19 cellular contexts compared by ENCODE assay signal in the genomic region with DNA sequence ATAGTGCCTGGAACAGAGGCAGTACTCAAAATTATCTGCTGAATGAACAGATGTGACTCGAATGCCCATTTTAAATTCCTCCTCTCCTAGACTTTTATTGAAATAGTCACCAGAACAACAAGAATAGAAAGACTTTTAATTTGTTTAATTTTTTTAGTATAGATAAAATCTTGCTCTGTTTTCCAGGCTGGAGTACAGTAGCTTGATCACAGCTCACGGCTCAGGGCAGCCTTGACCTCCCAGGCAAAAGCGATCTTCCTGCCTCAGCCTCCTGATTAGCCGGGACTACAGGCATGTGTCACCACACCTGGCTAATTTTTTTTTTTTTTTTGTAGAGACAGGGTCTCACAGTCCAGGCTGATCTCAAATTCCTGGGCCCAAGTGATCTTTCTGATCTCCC.
"Had no signal": no experiment of that assay in that cellular context is flagged by ENCODE, and none has a peak within 500 bp of the region (broad histone marks: within the 10 kb centered on the region; RNA-seq: fewer than 3 reads in every experiment).

No MANE protein-coding gene starts in this region.

- H3K4me3 ChIP-seq: MG63 had no signal

- H3K36me3 ChIP-seq: MG63 had no signal

- DNase-seq: Karpas-422, Kasumi-1, KG1, MG63, MM.1S, MV-4-11, NCI-H1048, NCI-H1417 treated with DMSO at 0.1 percent for 48 hours, NCI-H1436, NCI-H1436 treated with DMSO at 0.1 percent for 48 hours, NCI-H187, NCI-H187 treated with DMSO at 0.1 percent for 48 hours, NCI-H2029, NCI-H2171, NCI-H2171 treated with DMSO at 0.1 percent for 48 hours, NCI-H226, NCI-H510A, NCI-H510A treated with DMSO at 0.1 percent for 48 hours had no signal

- H3K27ac ChIP-seq: KMS-11 had no signal

- H3K4me2 ChIP-seq: KMS-11 had no signal

- H3K27me3 ChIP-seq: MG63 had no signal

- H3K9me3 ChIP-seq: MG63 had no signal

- H3K9ac ChIP-seq: KMS-11 had no signal
